Comparison of ENCODE assay signal across 24 cellular contexts in genomic region chr6:163738304-163738703, GRCh38.
DNase-seq lines count a peak whose midpoint lies in the region; ATAC-seq and TF ChIP-seq lines count a peak whose summit lies in the region.
"Had no signal": no experiment of that assay in that cellular context is flagged by ENCODE, and none has a peak within 500 bp of the region (broad histone marks: within the 10 kb centered on the region; RNA-seq: fewer than 3 reads in every experiment).

No MANE protein-coding gene starts in this region.

- no peaks in the 10 kb centered on the region for H3K36me3 ChIP-seq in GM23338 (ENCODE audit: insufficient read depth)
- no peaks in the 10 kb centered on the region for H3K36me3 ChIP-seq in mesenchymal stem cell (ENCODE audit: control insufficient read depth in 1 of 2, insufficient read depth in 2 of 2, low read depth in 1 of 2, low read length in 2 of 2)
- H3K36me3 ChIP-seq: BLaER1 treated with 17β-estradiol and CSF1 and Interleukin-3, amounts not matched to agents 10 nM and 100 nM; SJSA1 had no signal

- H3K27me3 Mint-ChIP-seq in GM23338 (ENCODE audit: insufficient read depth, low read depth, poor library complexity) (peaks cover 4% of the 10 kb centered on the region), WTC11 (ENCODE audit: low read depth) (no peaks in the 10 kb centered on the region; the same call in 1 of the 2 replicates)
- H3K27me3 Mint-ChIP-seq in activated CD8-positive, alpha-beta T cell treated with anti-CD3 and anti-CD28 coated beads for 36 hours = no peaks in the 10 kb centered on the region

- no peaks in the 10 kb centered on the region for H3K9me3 ChIP-seq in mesenchymal stem cell (ENCODE audit: control insufficient read depth, low read length)
- H3K9me3 ChIP-seq: A549; BLaER1 treated with 17β-estradiol and CSF1 and Interleukin-3, amounts not matched to agents 10 nM and 100 nM; SJSA1 had no signal

- no peaks in the 10 kb centered on the region for H4K20me1 ChIP-seq in GM23338 (replicated peaks; ENCODE audit: insufficient read depth)

- no peak overlapping the region for H4K91ac ChIP-seq in mesenchymal stem cell (ENCODE audit: low read length)

- POLR2A ChIA-PET in WTC11 (lab: Charles Lee) = no interaction called here
- POLR2A ChIA-PET in activated CD8-positive, alpha-beta T cell treated with anti-CD3 and anti-CD28 coated beads for 36 hours (lab: Charles Lee) = interaction anchor here (0.6 kb wide), 1 partner anchor 9 kb away, joined by 3 read pairs; no protein-coding TSS in a partner anchor

- peak overlapping the region; percentile 14 to 70 for H2BK12ac ChIP-seq in mesenchymal stem cell (ENCODE audit: low read length in 2 of 2)

- H3K27ac Mint-ChIP-seq in GM23338 = no peak overlapping the region; the same call in 1 of the 2 replicates
- H3K27ac Mint-ChIP-seq in WTC11 = no peak overlapping the region
- H3K27ac Mint-ChIP-seq in activated CD8-positive, alpha-beta T cell treated with anti-CD3 and anti-CD28 coated beads for 36 hours = no peak overlapping the region
- H3K27ac Mint-ChIP-seq: CD4-positive, alpha-beta T cell had no signal

- no peaks in the 10 kb centered on the region for H3K36me3 Mint-ChIP-seq in GM23338 (ENCODE audit: low read depth)
- H3K36me3 Mint-ChIP-seq in WTC11 = no peaks in the 10 kb centered on the region
- no peaks in the 10 kb centered on the region for H3K36me3 Mint-ChIP-seq in activated CD8-positive, alpha-beta T cell treated with anti-CD3 and anti-CD28 coated beads for 36 hours (ENCODE audit: low read depth)

- CTCF ChIA-PET in WTC11 (lab: Charles Lee) = no interaction called here
- CTCF ChIA-PET in activated CD8-positive, alpha-beta T cell treated with anti-CD3 and anti-CD28 coated beads for 36 hours (lab: Charles Lee) = no interaction called here

- 76% methylated on average over 3 of the region's 3 CpGs for WGBS in mesenchymal stem cell

- no peak overlapping the region for H3K14ac ChIP-seq in mesenchymal stem cell (ENCODE audit: low read length in 2 of 2)

- DNase-seq in GM23338 (ENCODE audit: low spot score) = no peak
- no peak for DNase-seq in WTC11 (ENCODE audit: low spot score)
- no peak for DNase-seq in mesenchymal stem cell
- DNase-seq in nucleus accumbens (lab: John Stamatoyannopoulos, UW) = no peak
- DNase-seq in activated CD8-positive, alpha-beta T cell treated with anti-CD3 and anti-CD28 coated beads for 36 hours = no peak
- DNase-seq in caudate nucleus (lab: John Stamatoyannopoulos, UW) = no peak
- DNase-seq: AML-193; CD4-positive, alpha-beta T cell; COR-L47; Kasumi-1; NCI-H2029; NCI-H446; NCI-H524 treated with DMSO at 0.1 percent for 48 hours; NCI-H774; NK-92 treated with Interleukin-12 subunit alpha and Interleukin-12 subunit beta, amount 100 ng/mL, for 24 hours; PC-9; Right ventricle myocardium superior had no signal

- H3K4me3 Mint-ChIP-seq in GM23338 (no peak overlapping the region), WTC11 (no peak overlapping the region)
- H3K4me3 Mint-ChIP-seq in activated CD8-positive, alpha-beta T cell treated with anti-CD3 and anti-CD28 coated beads for 36 hours = no peak overlapping the region
- H3K4me3 Mint-ChIP-seq: CD4-positive, alpha-beta T cell had no signal

- H3F3A ChIP-seq in GM23338 (replicated peaks; ENCODE audit: low read depth) = no peaks in the 10 kb centered on the region

- no peak overlapping the region for H2BK120ac ChIP-seq in mesenchymal stem cell (ENCODE audit: low read depth, low read length)

- peak overlapping the region; percentile 87 for H2BK15ac ChIP-seq in mesenchymal stem cell (ENCODE audit: low read depth, poor library complexity, severe bottlenecking)

- H3K79me1 ChIP-seq in mesenchymal stem cell (replicated peaks; ENCODE audit: low read length, poor library complexity, severe bottlenecking) = no peaks in the 10 kb centered on the region

- H3K4me2 ChIP-seq in GM23338 = no peak overlapping the region
- H3K4me2 ChIP-seq in mesenchymal stem cell (ENCODE audit: low read length, poor library complexity, severe bottlenecking) = no peak overlapping the region
- H3K4me2 ChIP-seq: A549, PC-9 had no signal

- H2AFZ ChIP-seq in GM23338 (peak overlapping the region; percentile 76; the same call in 1 of the 2 replicates), mesenchymal stem cell (ENCODE audit: low read depth, low read length) (no peak overlapping the region)
- H2AFZ ChIP-seq: PC-9 had no signal

- H3K4me1 ChIP-seq in GM23338 (ENCODE audit: insufficient read depth) (no peaks in the 10 kb centered on the region), mesenchymal stem cell (ENCODE audit: control insufficient read depth, insufficient read depth, low read depth, low read length) (peaks cover 1% of the 10 kb centered on the region)
- H3K4me1 ChIP-seq: A549 had no signal

- peak overlapping the region; percentile 53 for H2AK5ac ChIP-seq in mesenchymal stem cell (ENCODE audit: low read length, severe bottlenecking)

- intact Hi-C loops in activated CD8-positive, alpha-beta T cell treated with anti-CD3 and anti-CD28 coated beads for 36 hours (cut with micrococcal nuclease) = no loop called here

- peak overlapping the region; percentile 68 to 70 for H3K18ac ChIP-seq in mesenchymal stem cell (ENCODE audit: low read depth in 1 of 2, low read length in 2 of 2)

- no peak overlapping the region for H3K9ac ChIP-seq in mesenchymal stem cell (ENCODE audit: low read length)
- H3K9ac ChIP-seq: BLaER1 treated with 17β-estradiol and CSF1 and Interleukin-3, amounts not matched to agents 10 nM and 100 nM had no signal

- no peak overlapping the region for H3K4ac ChIP-seq in mesenchymal stem cell (ENCODE audit: low read depth in 1 of 2, low read length in 2 of 2)

- H2BK5ac ChIP-seq in mesenchymal stem cell (ENCODE audit: low read depth, low read length, poor library complexity, severe bottlenecking) = no peak overlapping the region

- no peak overlapping the region for H3K4me3 ChIP-seq in GM23338
- no peak overlapping the region for H3K4me3 ChIP-seq in mesenchymal stem cell (ENCODE audit: insufficient read depth in 1 of 2, low read depth in 1 of 2, low read length in 2 of 2)
- H3K4me3 ChIP-seq: A549; BLaER1 treated with 17β-estradiol and CSF1 and Interleukin-3, amounts not matched to agents 10 nM and 100 nM; K562; PC-9; SJSA1 had no signal

- TF ChIP-seq CTCF in GM23338 (conservative IDR thresholded peaks at IDR 0.05; ENCODE audit: low read depth in 2 of 2) (no peak), WTC11 (IDR thresholded peaks at IDR 0.05) (no peak)
- no peak for TF ChIP-seq CTCF in activated CD8-positive, alpha-beta T cell treated with anti-CD3 and anti-CD28 coated beads for 36 hours (IDR thresholded peaks at IDR 0.05)

- 0 out of 2 replicates have a peak, but pooled peaks cover 3% of the 10 kb centered on the region for H3K9me2 ChIP-seq in GM23338 (ENCODE audit: insufficient read depth)

- peak overlapping the region; percentile 48 for H4K8ac ChIP-seq in mesenchymal stem cell (ENCODE audit: low read length)

- no peaks in the 10 kb centered on the region for H3K27me3 ChIP-seq in GM23338 (ENCODE audit: insufficient read depth)
- H3K27me3 ChIP-seq in mesenchymal stem cell (ENCODE audit: control insufficient read depth in 1 of 2, insufficient read depth in 1 of 2, low read length in 2 of 2) = peaks cover 0 to 11% of the 10 kb centered on the region in 2 experiments
- H3K27me3 ChIP-seq: SJSA1 had no signal

- ATAC-seq in GM18868 (IDR thresholded peaks at IDR 0.05; ENCODE audit: unreplicated experiment) (peak; percentile 10), GM23338 (no peak), WTC11 (peak; percentile 51; the same call in 1 of the 2 replicates), GM21528 (IDR thresholded peaks at IDR 0.05; ENCODE audit: low FRiP score, unreplicated experiment) (no peak)
- ATAC-seq in activated CD8-positive, alpha-beta T cell treated with anti-CD3 and anti-CD28 coated beads for 36 hours = no peak
- ATAC-seq: A549, HepG2, K562 had no signal

- peaks cover 12% of the 10 kb centered on the region for H3K4me1 Mint-ChIP-seq in GM23338
- H3K4me1 Mint-ChIP-seq in WTC11 = peaks cover 25% of the 10 kb centered on the region
- H3K4me1 Mint-ChIP-seq in activated CD8-positive, alpha-beta T cell treated with anti-CD3 and anti-CD28 coated beads for 36 hours (ENCODE audit: low read depth) = no peaks in the 10 kb centered on the region

- H3K79me2 ChIP-seq in GM23338 (replicated peaks; ENCODE audit: insufficient read depth) = no peaks in the 10 kb centered on the region

- H3K9me3 Mint-ChIP-seq in GM23338 (no peaks in the 10 kb centered on the region), WTC11 (peaks cover 8% of the 10 kb centered on the region; the same call in 1 of the 2 replicates)
- no peaks in the 10 kb centered on the region for H3K9me3 Mint-ChIP-seq in activated CD8-positive, alpha-beta T cell treated with anti-CD3 and anti-CD28 coated beads for 36 hours
- H3K9me3 Mint-ChIP-seq: CD4-positive, alpha-beta T cell had no signal

- H3K27ac ChIP-seq in GM23338 (ENCODE audit: low read depth) = no peak overlapping the region
- no peak overlapping the region for H3K27ac ChIP-seq in mesenchymal stem cell (ENCODE audit: low read length, poor library complexity, severe bottlenecking)
- H3K27ac ChIP-seq in caudate nucleus (ENCODE audit: low read depth, low read length) = no peak overlapping the region
- H3K27ac ChIP-seq: A549; BLaER1 treated with 17β-estradiol and CSF1 and Interleukin-3, amounts not matched to agents 10 nM and 100 nM; PC-9 had no signal

- H3K23ac ChIP-seq in mesenchymal stem cell (ENCODE audit: low read length in 2 of 2) = no peak overlapping the region

TF ChIP-seq in GM23338, 12 proteins besides CTCF, POLR2A, EP300 and RAD21 (continues in another document):
- no peak for TF ChIP-seq POLR2AphosphoS5 (IDR thresholded peaks at IDR 0.05; ENCODE audit: low read depth)
- TF ChIP-seq JUNB (IDR thresholded peaks at IDR 0.05; ENCODE audit: unreplicated experiment) = no peak
- no peak for TF ChIP-seq EZH2 (IDR thresholded peaks at IDR 0.05; ENCODE audit: low read depth, unreplicated experiment)
- no peak for TF ChIP-seq EZH2phosphoT487 (IDR thresholded peaks at IDR 0.05; ENCODE audit: unreplicated experiment)
- no peak for TF ChIP-seq STAT1 (IDR thresholded peaks at IDR 0.05; ENCODE audit: unreplicated experiment)

TF ChIP-seq in WTC11, 78 proteins besides CTCF, POLR2A, EP300 and RAD21:
- TF ChIP-seq ELF4 (CRISPR knock-in tag; IDR thresholded peaks at IDR 0.05; ENCODE audit: low read depth) (no peak), ZNF121 (CRISPR knock-in tag; IDR thresholded peaks at IDR 0.05) (no peak)

Comparison
In these comparisons a context has a peak if more than half of its experiments do, and no peak if none do; other contexts are left out.
1. ATAC-seq: peak in GM18868 (single experiment) and WTC11 (single experiment); none in GM23338 (single experiment), activated CD8-positive, alpha-beta T cell treated with anti-CD3 and anti-CD28 coated beads for 36 hours (single experiment) and GM21528 (single experiment).